In genomic region chr11:8830641-8831040, GRCh38 we compare ENCODE assay signal across 22 cellular contexts.
"Had no signal": no experiment of that assay in that cellular context is flagged by ENCODE, and none has a peak within 500 bp of the region (broad histone marks: within the 10 kb centered on the region; RNA-seq: fewer than 3 reads in every experiment).

No MANE protein-coding gene starts in this region.

- H3K4me3 Mint-ChIP-seq: activated CD4-positive, alpha-beta memory T cell treated with anti-CD3 and anti-CD28 coated beads for 36 hours; activated naive CD4-positive, alpha-beta T cell treated with anti-CD3 and anti-CD28 coated beads, Interleukin-2, amount 10 ng/mL, durations not matched to agents 7 days and 5 days; activated naive CD8-positive, alpha-beta T cell treated with anti-CD3 and anti-CD28 coated beads, Interleukin-2, amount 50 U/mL, for 24 hours; memory B cell; naive thymus-derived CD4-positive, alpha-beta T cell; neural crest cell; stimulated activated naive CD8-positive, alpha-beta T cell treated with anti-CD3 and anti-CD28 coated beads, Interleukin-15, Interleukin-2, amounts not matched to agents 100 ng/mL and 50 ng/mL, for 24 hours; T-helper 17 cell had no signal

- H3K4me3 ChIP-seq: cardiac muscle cell, heart right ventricle, mucosa of descending colon, tibial artery had no signal

- H3K27me3 ChIP-seq: cardiac muscle cell, heart right ventricle, tibial artery had no signal

- H3K27ac ChIP-seq: cardiac muscle cell, heart right ventricle, tibial artery had no signal

- H3K27ac Mint-ChIP-seq: activated CD4-positive, alpha-beta memory T cell treated with anti-CD3 and anti-CD28 coated beads for 36 hours; activated naive CD4-positive, alpha-beta T cell treated with anti-CD3 and anti-CD28 coated beads, Interleukin-2, amount 10 ng/mL, durations not matched to agents 7 days and 5 days; activated naive CD8-positive, alpha-beta T cell treated with anti-CD3 and anti-CD28 coated beads, Interleukin-2, amount 50 U/mL, for 24 hours; memory B cell; naive thymus-derived CD4-positive, alpha-beta T cell; stimulated activated naive CD8-positive, alpha-beta T cell treated with anti-CD3 and anti-CD28 coated beads, Interleukin-15, Interleukin-2, amounts not matched to agents 100 ng/mL and 50 ng/mL, for 24 hours; T-helper 17 cell had no signal

- H3K9me3 ChIP-seq: heart right ventricle, mucosa of descending colon, tibial artery had no signal

- H3K36me3 Mint-ChIP-seq: activated CD4-positive, alpha-beta memory T cell treated with anti-CD3 and anti-CD28 coated beads for 36 hours; activated naive CD4-positive, alpha-beta T cell treated with anti-CD3 and anti-CD28 coated beads, Interleukin-2, amount 10 ng/mL, durations not matched to agents 7 days and 5 days; memory B cell; naive thymus-derived CD4-positive, alpha-beta T cell had no signal

- H3K36me3 ChIP-seq: cardiac muscle cell, tibial artery had no signal

- DNase-seq: activated CD4-positive, alpha-beta memory T cell treated with anti-CD3 and anti-CD28 coated beads for 36 hours; activated CD4-positive, alpha-beta T cell treated with anti-CD3 and anti-CD28 coated beads for 4 hours; activated CD4-positive, CD25-positive, alpha-beta regulatory T cell; activated effector memory CD4-positive, alpha-beta T cell treated with anti-CD3 and anti-CD28 coated beads, Interleukin-2, amount 50 U/mL, for 16 hours; activated naive CD4-positive, alpha-beta T cell treated with anti-CD3 and anti-CD28 coated beads, Interleukin-2, amount 10 ng/mL, durations not matched to agents 7 days and 5 days; activated naive CD8-positive, alpha-beta T cell treated with anti-CD3 and anti-CD28 coated beads, Interleukin-2, amount 50 U/mL, for 24 hours; activated T-cell treated with anti-CD3 and anti-CD28 coated beads for 4 hours; cortex of kidney; heart right ventricle; islet precursor cell; left cardiac atrium; mucosa of descending colon; naive thymus-derived CD4-positive, alpha-beta T cell; occipital lobe; retina; stimulated activated CD4-positive, alpha-beta T cell treated with anti-CD3 and anti-CD28 coated beads, Interleukin-4, amount 100 ng/mL, for 4 hours; T-helper 17 cell; tibial artery had no signal

- H3K9me3 Mint-ChIP-seq: activated CD4-positive, alpha-beta memory T cell treated with anti-CD3 and anti-CD28 coated beads for 36 hours; activated naive CD4-positive, alpha-beta T cell treated with anti-CD3 and anti-CD28 coated beads, Interleukin-2, amount 10 ng/mL, durations not matched to agents 7 days and 5 days; activated naive CD8-positive, alpha-beta T cell treated with anti-CD3 and anti-CD28 coated beads, Interleukin-2, amount 50 U/mL, for 24 hours; memory B cell; naive thymus-derived CD4-positive, alpha-beta T cell; neural crest cell; stimulated activated naive CD8-positive, alpha-beta T cell treated with anti-CD3 and anti-CD28 coated beads, Interleukin-15, Interleukin-2, amounts not matched to agents 100 ng/mL and 50 ng/mL, for 24 hours had no signal

- ATAC-seq: activated naive CD8-positive, alpha-beta T cell treated with anti-CD3 and anti-CD28 coated beads, Interleukin-2, amount 50 U/mL, for 24 hours; heart right ventricle; left cardiac atrium; mucosa of descending colon; naive thymus-derived CD4-positive, alpha-beta T cell; T-helper 17 cell had no signal
